Comparison of ENCODE assay signal across 9 cellular contexts in genomic region chr6:1390071-1390804, GRCh38. TPM values are rescaled to one million over a fixed set of nuclear protein-coding genes. Genes with fewer than 3 reads are reported as not detected.
DNase-seq lines count a peak whose midpoint lies in the region; ATAC-seq lines count a peak whose summit lies in the region.
"Had no signal": no experiment of that assay in that cellular context is flagged by ENCODE, and none has a peak within 500 bp of the region (broad histone marks: within the 10 kb centered on the region; RNA-seq: fewer than 3 reads in every experiment).

No MANE protein-coding gene starts in this region.

- peaks cover 0 to 23% of the 10 kb centered on the region in 2 donors for H3K27me3 ChIP-seq in naive thymus-derived CD4-positive, alpha-beta T cell (ENCODE audit: control insufficient read depth in 2 of 2, insufficient read depth in 2 of 2, low read length in 2 of 2)

- CTCF ChIA-PET in naive thymus-derived CD4-positive, alpha-beta T cell (lab: Charles Lee), result no interaction called here

- H3K27ac Mint-ChIP-seq in naive thymus-derived CD4-positive, alpha-beta T cell, result peak overlapping the region in 1 of 9 donors; percentile 69

- peak; percentile 42 for ATAC-seq in naive thymus-derived CD4-positive, alpha-beta T cell
- ATAC-seq in GM21717 (IDR thresholded peaks at IDR 0.05; ENCODE audit: unreplicated experiment) (no peak), HG03521 (IDR thresholded peaks at IDR 0.05; ENCODE audit: unreplicated experiment) (no peak)

- no peak overlapping the region for H3K4me3 ChIP-seq in naive thymus-derived CD4-positive, alpha-beta T cell (ENCODE audit: low read length)
- H3K4me3 ChIP-seq: K562 had no signal

- H3K9me3 ChIP-seq in naive thymus-derived CD4-positive, alpha-beta T cell (ENCODE audit: control insufficient read depth in 2 of 3, low read length in 3 of 3), result no peaks in the 10 kb centered on the region

- H3K4me1 Mint-ChIP-seq in naive thymus-derived CD4-positive, alpha-beta T cell, result peaks cover 14 to 52% (median 28%) of the 10 kb centered on the region in 7 donors

- H3K4me1 ChIP-seq in naive thymus-derived CD4-positive, alpha-beta T cell (ENCODE audit: control insufficient read depth in 2 of 2, insufficient read depth in 2 of 2, low read length in 2 of 2), result no peaks in the 10 kb centered on the region

- H3K9me3 Mint-ChIP-seq in naive thymus-derived CD4-positive, alpha-beta T cell, result no peaks in the 10 kb centered on the region

- H3K27me3 Mint-ChIP-seq in naive thymus-derived CD4-positive, alpha-beta T cell, result peaks cover 68 to 81% (median 74%) of the 10 kb centered on the region in 5 donors

- peak; percentile 75 for DNase-seq in D341Med (ENCODE audit: low spot score)
- peak; percentile 56 for DNase-seq in NCI-H69 (lab: John Stamatoyannopoulos, UW)
- peak; percentile 64 for DNase-seq in ecto neural progenitor cell (ENCODE audit: low spot score)
- DNase-seq in naive thymus-derived CD4-positive, alpha-beta T cell, result peak in 1 of 9 donors; percentile 24
- no peak for DNase-seq in DMS79 treated with DMSO at 0.1 percent for 48 hours (lab: John Stamatoyannopoulos, UW)
- no peak for DNase-seq in MV-4-11 (lab: John Stamatoyannopoulos, UW)

- intact Hi-C loops in naive thymus-derived CD4-positive, alpha-beta T cell (cut with micrococcal nuclease), result loop anchor here in 1 of 2 donors (10.0 kb wide), 1 partner anchor 665 kb away; no protein-coding TSS in a partner anchor

- H3K27ac ChIP-seq in naive thymus-derived CD4-positive, alpha-beta T cell (ENCODE audit: low read depth, low read length), result no peak overlapping the region

- POLR2A ChIA-PET in naive thymus-derived CD4-positive, alpha-beta T cell (lab: Charles Lee), result no interaction called here

- H3K36me3 Mint-ChIP-seq in naive thymus-derived CD4-positive, alpha-beta T cell, result no peaks in the 10 kb centered on the region

- no peaks in the 10 kb centered on the region for H3K36me3 ChIP-seq in naive thymus-derived CD4-positive, alpha-beta T cell (ENCODE audit: control insufficient read depth in 2 of 3, insufficient read depth in 3 of 3, low read length in 3 of 3)

- peak overlapping the region; percentile 45 to 87 (median 75) for H3K4me3 Mint-ChIP-seq in naive thymus-derived CD4-positive, alpha-beta T cell

RNA-seq across cellular contexts. Expression of gene FOXF2, which starts 0.9 kb away (rescaled TPM):
- total RNA-seq in naive thymus-derived CD4-positive, alpha-beta T cell, result not detected
- polyA plus RNA-seq in naive thymus-derived CD4-positive, alpha-beta T cell, result not detected
- total RNA-seq: K562 had no signal
- polyA plus RNA-seq: K562 had no signal

Comparison
In these comparisons a context has a peak if more than half of its experiments do, and no peak if none do; other contexts are left out.
1. DNase-seq: peak in D341Med (single experiment), NCI-H69 (single experiment) and ecto neural progenitor cell (single experiment); none in DMS79 treated with DMSO at 0.1 percent for 48 hours (single experiment) and MV-4-11 (single experiment).